17 cellular contexts compared by ENCODE assay signal in the genomic region with DNA sequence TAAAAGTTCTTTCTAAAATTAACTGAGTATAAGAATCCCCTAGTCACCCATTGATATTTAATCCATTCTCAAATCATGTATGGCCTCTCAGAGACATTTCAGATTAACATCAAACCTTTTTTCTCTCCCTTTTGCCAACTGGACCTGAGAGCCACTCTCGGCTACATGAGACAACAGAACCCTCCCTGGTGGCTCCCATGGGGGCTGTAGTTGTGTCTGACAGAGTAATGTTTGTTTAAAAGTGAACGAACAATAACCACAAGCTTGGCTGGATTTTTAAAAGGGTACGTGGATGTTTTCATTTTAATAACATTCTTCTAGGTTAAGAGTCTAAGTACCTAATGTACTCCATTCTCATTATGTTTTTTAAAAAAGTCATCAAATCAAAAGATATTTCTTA. TPM values are rescaled to one million over a fixed set of nuclear protein-coding genes. Genes with fewer than 3 reads are reported as not detected.
"Had no signal": no experiment of that assay in that cellular context is flagged by ENCODE, and none has a peak within 500 bp of the region (broad histone marks: within the 10 kb centered on the region; RNA-seq: fewer than 3 reads in every experiment).

No MANE protein-coding gene starts in this region.

- H3K27me3 Mint-ChIP-seq: stimulated activated memory B cell treated with anti-CD40 and anti-IgM and Interleukin-4, amounts not matched to agents 10 μg/mL and 1 μg/mL and 100 μg/mL, for 72 hours had no signal

- H3K4me1 Mint-ChIP-seq: activated CD4-positive, alpha-beta memory T cell treated with anti-CD3 and anti-CD28 coated beads, Interleukin-2, amount 10 ng/mL, durations not matched to agents 7 days and 5 days; stimulated activated memory B cell treated with anti-CD40 and anti-IgM and Interleukin-4, amounts not matched to agents 10 μg/mL and 1 μg/mL and 100 μg/mL, for 72 hours had no signal

- H3K9me3 Mint-ChIP-seq: activated CD4-positive, alpha-beta memory T cell treated with anti-CD3 and anti-CD28 coated beads, Interleukin-2, amount 10 ng/mL, durations not matched to agents 7 days and 5 days; activated T-cell treated with anti-CD3 and anti-CD28 coated beads, Interleukin-2, amount 50 U/mL, for 4 hours; mesothelial cell of epicardium; stimulated activated memory B cell treated with anti-CD40 and anti-IgM and Interleukin-4, amounts not matched to agents 10 μg/mL and 1 μg/mL and 100 μg/mL, for 72 hours had no signal

- FAIRE-seq: islet of Langerhans had no signal

- H3K4me1 ChIP-seq: gastroesophageal sphincter, lower lobe of right lung, parathyroid adenoma, uterus had no signal

- H3K27ac Mint-ChIP-seq: activated CD4-positive, alpha-beta memory T cell treated with anti-CD3 and anti-CD28 coated beads, Interleukin-2, amount 10 ng/mL, durations not matched to agents 7 days and 5 days; mesothelial cell of epicardium; stimulated activated memory B cell treated with anti-CD40 and anti-IgM and Interleukin-4, amounts not matched to agents 10 μg/mL and 1 μg/mL and 100 μg/mL, for 72 hours had no signal

- ATAC-seq: activated T-cell treated with anti-CD3 and anti-CD28 coated beads, Interleukin-2, amount 50 U/mL, for 4 hours; gastroesophageal sphincter; left colon; lower lobe of right lung; stimulated activated memory B cell treated with anti-CD40 and anti-IgM and Interleukin-4, amounts not matched to agents 10 μg/mL and 1 μg/mL and 100 μg/mL, for 72 hours had no signal

- DNase-seq: activated CD4-positive, alpha-beta memory T cell treated with anti-CD3 and anti-CD28 coated beads, Interleukin-2, amount 10 ng/mL, durations not matched to agents 7 days and 5 days; activated CD4-positive, alpha-beta T cell treated with anti-CD3 and anti-CD28 coated beads for 1 hour; activated effector memory CD4-positive, alpha-beta T cell treated with Interleukin-2 at 50 U/mL for 16 hours; activated naive CD4-positive, alpha-beta T cell treated with anti-CD3 and anti-CD28 coated beads, Interleukin-2, amount 50 U/mL, for 16 hours; activated T-cell treated with anti-CD3 and anti-CD28 coated beads, Interleukin-2, amount 50 U/mL, for 4 hours; central memory CD4-positive, alpha-beta T cell; effector CD8-positive, alpha-beta T cell; left colon; lower lobe of right lung; T-helper 1 cell; uterus had no signal

- H3K9me3 ChIP-seq: gastroesophageal sphincter, lower lobe of right lung, uterus had no signal

- H3K4me3 ChIP-seq: gastroesophageal sphincter, lower lobe of right lung, uterus had no signal

- H3K36me3 Mint-ChIP-seq: mesothelial cell of epicardium; stimulated activated memory B cell treated with anti-CD40 and anti-IgM and Interleukin-4, amounts not matched to agents 10 μg/mL and 1 μg/mL and 100 μg/mL, for 72 hours had no signal

- H3K27ac ChIP-seq: gastroesophageal sphincter, lower lobe of right lung, parathyroid adenoma, uterus, VCaP had no signal

- H3K4me3 Mint-ChIP-seq: activated CD4-positive, alpha-beta memory T cell treated with anti-CD3 and anti-CD28 coated beads, Interleukin-2, amount 10 ng/mL, durations not matched to agents 7 days and 5 days; activated T-cell treated with anti-CD3 and anti-CD28 coated beads, Interleukin-2, amount 50 U/mL, for 4 hours; mesothelial cell of epicardium; stimulated activated memory B cell treated with anti-CD40 and anti-IgM and Interleukin-4, amounts not matched to agents 10 μg/mL and 1 μg/mL and 100 μg/mL, for 72 hours had no signal

RNA-seq across cellular contexts. Expression of a gene that starts 37.1 kb away (rescaled TPM):
- total RNA-seq: activated CD4-positive, alpha-beta memory T cell treated with anti-CD3 and anti-CD28 coated beads, Interleukin-2, amount 10 ng/mL, durations not matched to agents 7 days and 5 days had no signal
